1 cellular context compared by ENCODE assay signal in genomic region chr22:21643533-21644357, GRCh38.
TF ChIP-seq lines count a peak whose summit lies in the region.

No MANE protein-coding gene starts in this region.

TF ChIP-seq in HepG2, 621 proteins besides CTCF, POLR2A, EP300 and RAD21:
- no peak for TF ChIP-seq MBD4 (IDR thresholded peaks at IDR 0.05; ENCODE audit: borderline replicate concordance, low read length)
- TF ChIP-seq HNRNPL (IDR thresholded peaks at IDR 0.05; ENCODE audit: low read depth, low read length) = 0 out of 2 replicates have a peak, but pooled peaks have one; percentile 32
- TF ChIP-seq ZNF768 (CRISPR knock-in tag; IDR thresholded peaks at IDR 0.05) = peak; percentile 27; the same call in 1 of the 2 replicates
- TF ChIP-seq ZNF672 (CRISPR knock-in tag; IDR thresholded peaks at IDR 0.05) = 0 out of 2 replicates have a peak, but pooled peaks have one; percentile 49
- TF ChIP-seq ZKSCAN5 (CRISPR knock-in tag; IDR thresholded peaks at IDR 0.05) = 0 out of 2 replicates have a peak, but pooled peaks have one; percentile 19
- no peak for TF ChIP-seq ZNF329 (CRISPR knock-in tag; IDR thresholded peaks at IDR 0.05; ENCODE audit: low read depth)
